8 cellular contexts compared by ENCODE assay signal in genomic region chr5:141878186-141878770, GRCh38. TPM values are rescaled to one million over a fixed set of nuclear protein-coding genes. Genes with fewer than 3 reads are reported as not detected.
DNase-seq lines count a peak whose midpoint lies in the region; ATAC-seq, FAIRE-seq and TF ChIP-seq lines count a peak whose summit lies in the region.

TSS of gene PCDH1 (minus strand) at chr5:141878410. CDS start at chr5:141878262, 148 bp downstream.

- H3K27ac ChIP-seq in AG04450 (ENCODE audit: low read depth, low read length): no peak within 1 kb of the TSS
- H3K27ac ChIP-seq in thymus (ENCODE audit: low read depth): no peak within 1 kb of the TSS

- peaks cover 19% of the 10 kb centered on the region for H3K4me1 Mint-ChIP-seq in activated CD4-positive, alpha-beta T cell treated with anti-CD3 and anti-CD28 coated beads, Interleukin-2, amount 10 ng/mL, durations not matched to agents 7 days and 5 days

- CTCF ChIA-PET in AG04450 (lab: Charles Lee): interaction anchor here (0.5 to 8.6 kb wide), 29 partner anchors 13 to 286 kb away, joined by 3 to 169 read pairs (median 5); no protein-coding TSS in a partner anchor
- CTCF ChIA-PET in activated CD4-positive, alpha-beta T cell treated with anti-CD3 and anti-CD28 coated beads, Interleukin-2, amount 10 ng/mL, durations not matched to agents 7 days and 5 days (lab: Charles Lee): interaction anchor here (0.6 to 4.3 kb wide), 22 partner anchors 10 to 482 kb away, joined by 3 to 60 read pairs (median 7); partner anchors contain the start of gene PCDH12

- H3K4me3 Mint-ChIP-seq in activated CD4-positive, alpha-beta T cell treated with anti-CD3 and anti-CD28 coated beads, Interleukin-2, amount 10 ng/mL, durations not matched to agents 7 days and 5 days: peak within 1 kb of the TSS; percentile 42

- TF ChIP-seq POLR2A in erythroblast (IDR thresholded peaks at IDR 0.05; ENCODE audit: low read length): no peak

- H3K27me3 ChIP-seq in AG04450 (ENCODE audit: control insufficient read depth, insufficient read depth, low read length): peaks cover 75% of the 10 kb centered on the region
- H3K27me3 ChIP-seq in H7 (ENCODE audit: control insufficient read depth, insufficient read depth, low read length): peaks cover 13% of the 10 kb centered on the region
- peaks cover 76% of the 10 kb centered on the region for H3K27me3 ChIP-seq in thymus (ENCODE audit: control insufficient read depth, insufficient read depth)

- H3K27ac Mint-ChIP-seq in activated CD4-positive, alpha-beta T cell treated with anti-CD3 and anti-CD28 coated beads, Interleukin-2, amount 10 ng/mL, durations not matched to agents 7 days and 5 days: no peak within 1 kb of the TSS

- DNase-seq in AG04450 (ENCODE audit: low read depth, low spot score) (no peak), H7 (peak; percentile 95), erythroblast (lab: John Stamatoyannopoulos, UW) (peak; percentile 35 to 37), midbrain (lab: John Stamatoyannopoulos, UW) (peak; percentile 85), HTR-8/SVneo (ENCODE audit: insufficient read length, low spot score) (no peak)
- peak; percentile 6 for DNase-seq in activated CD4-positive, alpha-beta T cell treated with anti-CD3 and anti-CD28 coated beads, Interleukin-2, amount 10 ng/mL, durations not matched to agents 7 days and 5 days

- POLR2A ChIA-PET in AG04450 (lab: Yijun Ruan, JAX): interaction anchor here (0.6 kb wide), 1 partner anchor 190 kb away, joined by 3 read pairs; no protein-coding TSS in a partner anchor
- POLR2A ChIA-PET in activated CD4-positive, alpha-beta T cell treated with anti-CD3 and anti-CD28 coated beads, Interleukin-2, amount 10 ng/mL, durations not matched to agents 7 days and 5 days (lab: Charles Lee): no interaction called here

- no peak for FAIRE-seq in HTR-8/SVneo (lab: Jason Lieb, UNC)

- peak within 1 kb of the TSS; percentile 48 for H3K4me3 ChIP-seq in AG04450 (ENCODE audit: low read depth, low read length)
- H3K4me3 ChIP-seq in H7 (ENCODE audit: insufficient read depth, low read depth, low read length): peak within 1 kb of the TSS; percentile 85
- H3K4me3 ChIP-seq in thymus (ENCODE audit: low read length): peak within 1 kb of the TSS; percentile 42

- no peaks in the 10 kb centered on the region; the same call in 1 of the 2 replicates for H3K9me3 ChIP-seq in AG04450 (ENCODE audit: control insufficient read depth, insufficient read depth, low read length)
- no peaks in the 10 kb centered on the region for H3K9me3 ChIP-seq in thymus (ENCODE audit: control insufficient read depth)

- no peak for ATAC-seq in GM21360 (IDR thresholded peaks at IDR 0.05; ENCODE audit: unreplicated experiment)

- no peaks in the 10 kb centered on the region for H3K36me3 ChIP-seq in H7 (replicated peaks; ENCODE audit: control insufficient read depth, insufficient read depth, low read length)
- no peaks in the 10 kb centered on the region for H3K36me3 ChIP-seq in thymus (ENCODE audit: control insufficient read depth, insufficient read depth)

- under 1% methylated on average over 47 of the region's 64 CpGs for WGBS in thymus

- no peaks in the 10 kb centered on the region for H3K36me3 Mint-ChIP-seq in activated CD4-positive, alpha-beta T cell treated with anti-CD3 and anti-CD28 coated beads, Interleukin-2, amount 10 ng/mL, durations not matched to agents 7 days and 5 days (ENCODE audit: low read depth)

- H3K4me1 ChIP-seq in thymus (ENCODE audit: control insufficient read depth, insufficient read depth, low read length): peaks cover 7% of the 10 kb centered on the region

- H3K27me3 Mint-ChIP-seq in activated CD4-positive, alpha-beta T cell treated with anti-CD3 and anti-CD28 coated beads, Interleukin-2, amount 10 ng/mL, durations not matched to agents 7 days and 5 days: peaks cover 78% of the 10 kb centered on the region

- no peaks in the 10 kb centered on the region for H3K9me3 Mint-ChIP-seq in activated CD4-positive, alpha-beta T cell treated with anti-CD3 and anti-CD28 coated beads, Interleukin-2, amount 10 ng/mL, durations not matched to agents 7 days and 5 days

- TF ChIP-seq CTCF in AG04450 (IDR thresholded peaks at IDR 0.05; ENCODE audit: low read depth, low read length): no peak

RNA-seq across cellular contexts. Expression of gene PCDH1, which starts in this region (rescaled TPM):
- polyA plus RNA-seq in AG04450 (2011; rRNA removed): 0.11 and 0.12 TPM in 2 replicates
- polyA minus RNA-seq in AG04450 (2011; rRNA and poly(A)+ RNA removed): 0.30 and 0.46 TPM in 2 replicates
- 66.8 and 67.1 TPM in 2 replicates for total RNA-seq in H7 (2014; rRNA removed; shearing (Covaris generic))
- not detected for total RNA-seq in activated CD4-positive, alpha-beta T cell treated with anti-CD3 and anti-CD28 coated beads, Interleukin-2, amount 10 ng/mL, durations not matched to agents 7 days and 5 days
- 5.1 TPM for polyA plus RNA-seq in thymus

Comparison
In these comparisons a context has a peak if more than half of its experiments do, and no peak if none do; other contexts are left out.
1. RNA of gene PCDH1 (total RNA-seq): 66.8 to 67.1 TPM in H7; not detected in activated CD4-positive, alpha-beta T cell treated with anti-CD3 and anti-CD28 coated beads, Interleukin-2, amount 10 ng/mL, durations not matched to agents 7 days and 5 days; every median in the first group is over 10 times any median in the second.
2. Peak in DNase-seq in activated CD4-positive, alpha-beta T cell treated with anti-CD3 and anti-CD28 coated beads, Interleukin-2, amount 10 ng/mL, durations not matched to agents 7 days and 5 days; RNA of the gene not detected or under 1 TPM.
3. DNase-seq: peak in H7 (single experiment), erythroblast (2 of 2) and midbrain (single experiment); none in AG04450 (single experiment) and HTR-8/SVneo (single experiment).
4. Peak in every context shown above with its lines, with median percentiles within 50 percentile points of each other: H3K4me3 ChIP-seq.